ENCODE assay signal across 22 cellular contexts in genomic region chr12:13940466-13940865, GRCh38. TPM values are rescaled to one million over a fixed set of nuclear protein-coding genes. Genes with fewer than 3 reads are reported as not detected.
DNase-seq lines count a peak whose midpoint lies in the region; ATAC-seq and TF ChIP-seq lines count a peak whose summit lies in the region.
"Had no signal": no experiment of that assay in that cellular context is flagged by ENCODE, and none has a peak within 500 bp of the region (broad histone marks: within the 10 kb centered on the region; RNA-seq: fewer than 3 reads in every experiment).

No MANE protein-coding gene starts in this region.

- peak; percentile 18 for DNase-seq in NCI-H748 (lab: John Stamatoyannopoulos, UW; ENCODE audit: unreplicated experiment)
- no peak for DNase-seq in NCI-H748 treated with DMSO at 0.1 percent for 48 hours (lab: John Stamatoyannopoulos, UW)
- DNase-seq in NCI-H69 (lab: John Stamatoyannopoulos, UW) = peak; percentile 1
- no peak for DNase-seq in neural progenitor cell (ENCODE audit: low spot score)
- DNase-seq: Calu3; CD4-positive, alpha-beta memory T cell; DMS153; HFFc6; NCI-H2029; NCI-H2171; RPMI8226; SHP77 treated with DMSO at 0.1 percent for 48 hours; SW 1271; T-helper 17 cell had no signal

- no peaks in the 10 kb centered on the region for H3K36me3 ChIP-seq in neural progenitor cell
- H3K36me3 ChIP-seq: BLaER1 had no signal

- H3K9me3 Mint-ChIP-seq in neural progenitor cell = peaks cover 18% of the 10 kb centered on the region

- H3K27me3 ChIP-seq in neural progenitor cell = no peaks in the 10 kb centered on the region
- H3K27me3 ChIP-seq: BLaER1 had no signal

- no peak for TF ChIP-seq CTCF in neural progenitor cell (IDR thresholded peaks at IDR 0.05)

- H3F3A ChIP-seq in neural progenitor cell (ENCODE audit: low read depth) = no peaks in the 10 kb centered on the region

- H3K4me3 Mint-ChIP-seq in neural progenitor cell = no peak overlapping the region
- H3K4me3 Mint-ChIP-seq: CD4-positive, alpha-beta memory T cell; HFFc6; IgD-negative memory B cell; T-helper 17 cell had no signal

- H3K4me3 ChIP-seq in neural progenitor cell = no peak overlapping the region
- H3K4me3 ChIP-seq: BLaER1, PC-9, SK-N-MC had no signal

- H4K20me1 ChIP-seq in neural progenitor cell (ENCODE audit: low read depth) = no peaks in the 10 kb centered on the region
- H4K20me1 ChIP-seq: BLaER1 had no signal

- no peak overlapping the region for H3K27ac ChIP-seq in neural progenitor cell
- H3K27ac ChIP-seq: BLaER1, PC-9, SK-N-MC had no signal

- ATAC-seq in GM19397 (IDR thresholded peaks at IDR 0.05; ENCODE audit: unreplicated experiment) (no peak), esophagus mucosa (no peak), GM18867 (IDR thresholded peaks at IDR 0.05; ENCODE audit: unreplicated experiment) (no peak)
- ATAC-seq: T-helper 17 cell had no signal

- peaks cover 35% of the 10 kb centered on the region for H3K4me1 Mint-ChIP-seq in neural progenitor cell
- H3K4me1 Mint-ChIP-seq: T-helper 17 cell had no signal

- no peaks in the 10 kb centered on the region for H3K79me2 ChIP-seq in neural progenitor cell (ENCODE audit: low read depth)

- H3K27ac Mint-ChIP-seq in neural progenitor cell = peak overlapping the region; percentile 19
- H3K27ac Mint-ChIP-seq: CD4-positive, alpha-beta memory T cell; HFFc6; IgD-negative memory B cell; T-helper 17 cell had no signal

- peaks cover 8% of the 10 kb centered on the region for H3K27me3 Mint-ChIP-seq in neural progenitor cell (ENCODE audit: insufficient read depth, low read depth)

- no peak overlapping the region for H3K4me2 ChIP-seq in neural progenitor cell
- H3K4me2 ChIP-seq: BLaER1, PC-9 had no signal

- no peak overlapping the region for H3K9ac ChIP-seq in neural progenitor cell
- H3K9ac ChIP-seq: BLaER1 had no signal

- H3K9me3 ChIP-seq in neural progenitor cell (ENCODE audit: low read depth) = no peaks in the 10 kb centered on the region

- H2AFZ ChIP-seq in neural progenitor cell (replicated peaks) = no peak overlapping the region
- H2AFZ ChIP-seq: PC-9 had no signal

- H3K36me3 Mint-ChIP-seq in neural progenitor cell = no peaks in the 10 kb centered on the region
- H3K36me3 Mint-ChIP-seq: CD4-positive, alpha-beta memory T cell had no signal

- peaks cover 21% of the 10 kb centered on the region for H3K4me1 ChIP-seq in neural progenitor cell
- H3K4me1 ChIP-seq: BLaER1 had no signal

RNA-seq across cellular contexts. Expression of gene GRIN2B, which starts 40.9 kb away (rescaled TPM):
- total RNA-seq in neural progenitor cell (ENCODE audit: low replicate concordance) = 0.52 and 1.3 TPM in 2 replicates
- total RNA-seq in esophagus mucosa = under 0.01 TPM
- total RNA-seq: CD4-positive, alpha-beta memory T cell; HFFc6; M059J; PC-9; T-helper 17 cell had no signal

Comparison
In these comparisons a context has a peak if more than half of its experiments do, and no peak if none do; other contexts are left out.
1. DNase-seq: peak in NCI-H748 (single experiment) and NCI-H69 (single experiment); none in NCI-H748 treated with DMSO at 0.1 percent for 48 hours (single experiment) and neural progenitor cell (single experiment).